Comparison of ENCODE assay signal across 3 cellular contexts in the genomic region with DNA sequence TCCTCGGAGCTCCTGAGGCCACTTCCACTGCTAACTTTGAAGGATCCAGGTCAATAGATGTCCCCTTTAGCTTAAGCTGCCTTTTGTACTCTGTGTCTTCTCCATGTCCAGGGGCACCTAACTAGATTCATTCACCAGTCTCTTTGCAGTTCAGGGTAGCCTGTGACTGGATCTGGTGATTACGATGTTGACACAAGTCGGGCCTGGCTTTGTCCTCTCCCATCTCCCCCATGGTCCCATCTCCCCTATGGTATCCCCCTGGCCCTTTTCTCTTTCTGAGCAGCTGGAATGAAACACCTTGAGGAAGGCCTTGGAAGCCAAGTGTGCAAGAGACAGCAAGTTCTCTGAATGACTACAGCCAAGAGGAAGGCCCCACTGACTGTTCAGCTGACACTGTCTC.
"Had no signal": no experiment of that assay in that cellular context is flagged by ENCODE, and none has a peak within 500 bp of the region (broad histone marks: within the 10 kb centered on the region; RNA-seq: fewer than 3 reads in every experiment).

No MANE protein-coding gene starts in this region.

- DNase-seq: GDM1, GF-D8 had no signal

- H3K4me3 ChIP-seq: GM12878 had no signal

- ATAC-seq: GM12878 had no signal
